Comparison of ENCODE assay signal across 17 cellular contexts in genomic region chr3:61733000-61733399, GRCh38.
DNase-seq lines count a peak whose midpoint lies in the region; ATAC-seq, FAIRE-seq and TF ChIP-seq lines count a peak whose summit lies in the region.
"Had no signal": no experiment of that assay in that cellular context is flagged by ENCODE, and none has a peak within 500 bp of the region (broad histone marks: within the 10 kb centered on the region; RNA-seq: fewer than 3 reads in every experiment).

No MANE protein-coding gene starts in this region.

- peaks cover 11% of the 10 kb centered on the region for H3K36me3 Mint-ChIP-seq in nephron (ENCODE audit: low read depth)
- H3K36me3 Mint-ChIP-seq in T-cell, result no peaks in the 10 kb centered on the region

- WGBS in GM12878 (ENCODE audit: insufficient coverage, insufficient replicate concordance, low lambda C conversion rate, missing lambda C conversion rate), result 0% methylated on average over 1 of the region's 1 CpG
- 46% methylated on average over 1 of the region's 1 CpG for WGBS in suprapubic skin

- TF ChIP-seq EP300 in GM12878 (IDR thresholded peaks at IDR 0.05; ENCODE audit: borderline replicate concordance in 1 of 2, control insufficient read depth in 1 of 2, low read depth in 2 of 2, low read length in 2 of 2), result no peak
- TF ChIP-seq EP300 in suprapubic skin (IDR thresholded peaks at IDR 0.05), result no peak

- H3K27me3 ChIP-seq in HUES48 (ENCODE audit: control insufficient read depth, insufficient read depth, low read length) (no peaks in the 10 kb centered on the region), GM12878 (replicated peaks in 1 of 2; ENCODE audit: control insufficient read depth in 2 of 2, insufficient read depth in 2 of 2, low read length in 1 of 2) (no peaks in the 10 kb centered on the region), suprapubic skin (no peaks in the 10 kb centered on the region)

- in situ Hi-C loops in GM12878 (cut with MboI), result no loop called here

- H3K9ac ChIP-seq in HUES48 (ENCODE audit: low read depth, low read length) (no peak overlapping the region), GM12878 (ENCODE audit: control insufficient read depth, insufficient read depth, low read length) (no peak overlapping the region)

- intact Hi-C loops in GM12878 (cut with micrococcal nuclease; ENCODE audit: unreplicated experiment), result no loop called here

- no peak overlapping the region for H3K4me2 ChIP-seq in GM12878 (ENCODE audit: control insufficient read depth, insufficient read depth)

- SMC1A ChIA-PET in GM12878 (lab: Charles Lee; ENCODE audit: uncharacterized antibody, unreplicated experiment), result interaction anchor here (0.7 to 2.4 kb wide), 11 partner anchors 9 to 172 kb away, joined by 3 to 8 read pairs (median 3); partner anchors contain the start of gene PTPRG

- no peaks in the 10 kb centered on the region for H3K79me2 ChIP-seq in GM12878 (ENCODE audit: control insufficient read depth, insufficient read depth, low read length)

- H3K4me3 ChIP-seq in HUES48 (ENCODE audit: low read depth, low read length), result no peak overlapping the region
- H3K4me3 ChIP-seq in GM12878, result no peak overlapping the region
- H3K4me3 ChIP-seq in suprapubic skin, result no peak overlapping the region

- H3K36me3 ChIP-seq in HUES48 (ENCODE audit: control insufficient read depth, insufficient read depth, low read length) (no peaks in the 10 kb centered on the region), GM12878 (ENCODE audit: control insufficient read depth in 2 of 2, insufficient read depth in 2 of 2, low read length in 1 of 2) (no peaks in the 10 kb centered on the region), suprapubic skin (no peaks in the 10 kb centered on the region)

- TF ChIP-seq RAD21 in GM12878 (IDR thresholded peaks at IDR 0.05; ENCODE audit: insufficient read depth, low read depth, low read length), result no peak

- H3K4me1 ChIP-seq in HUES48 (ENCODE audit: control insufficient read depth, insufficient read depth, low read length) (peaks cover 43% of the 10 kb centered on the region), GM12878 (ENCODE audit: control insufficient read depth, insufficient read depth, low read length) (no peaks in the 10 kb centered on the region), suprapubic skin (peaks cover 11% of the 10 kb centered on the region)

- H3K9me3 Mint-ChIP-seq in nephron (no peaks in the 10 kb centered on the region), T-cell (peaks cover 0 to 5% (median 0%) of the 10 kb centered on the region in 3 donors)
- H3K9me3 Mint-ChIP-seq: CD4-positive, alpha-beta T cell; H9 had no signal

- no peak overlapping the region for H3K4me3 Mint-ChIP-seq in nephron
- H3K4me3 Mint-ChIP-seq in T-cell, result no peak overlapping the region
- H3K4me3 Mint-ChIP-seq: B cell; CD4-positive, alpha-beta T cell; H9 had no signal

- H4K20me1 ChIP-seq in GM12878 (ENCODE audit: control insufficient read depth, insufficient read depth), result no peaks in the 10 kb centered on the region

- H3K27ac Mint-ChIP-seq in nephron (peak overlapping the region; percentile 27 to 62 (median 41)), T-cell (no peak overlapping the region)
- H3K27ac Mint-ChIP-seq: B cell; CD4-positive, alpha-beta T cell had no signal

- POLR2A ChIA-PET in GM12878 (lab: Charles Lee), result no interaction called here
- POLR2A ChIA-PET in T-cell (lab: Charles Lee), result no interaction called here

- H3K27ac ChIP-seq in HUES48 (ENCODE audit: low read depth, low read length), result peak overlapping the region; percentile 27
- H3K27ac ChIP-seq in GM12878 (ENCODE audit: control insufficient read depth, insufficient read depth), result no peak overlapping the region
- H3K27ac ChIP-seq in suprapubic skin, result peak overlapping the region; percentile 35

- TF ChIP-seq CTCF in GM12878 (IDR thresholded peaks at IDR 0.05 in 2 of 3, conservative IDR thresholded peaks at IDR 0.05 in 1 of 3; ENCODE audit: control insufficient read depth in 2 of 3, extremely low read depth in 1 of 3, insufficient read depth in 1 of 3, low read depth in 3 of 3, low read length in 3 of 3) (no peak), nephron (IDR thresholded peaks at IDR 0.05; ENCODE audit: unreplicated experiment in 3 of 3) (no peak), suprapubic skin (IDR thresholded peaks at IDR 0.05) (no peak)

- H3K9me3 ChIP-seq in HUES48 (ENCODE audit: control insufficient read depth, insufficient read depth, low read length), result no peaks in the 10 kb centered on the region
- no peaks in the 10 kb centered on the region for H3K9me3 ChIP-seq in GM12878 (replicated peaks; ENCODE audit: control insufficient read depth, insufficient read depth, low read length)
- H3K9me3 ChIP-seq in suprapubic skin, result no peaks in the 10 kb centered on the region

- RAD21 ChIA-PET in GM12878 (lab: Charles Lee; ENCODE audit: unreplicated experiment), result interaction anchor here (0.9 to 1.5 kb wide), 2 partner anchors 50 to 168 kb away, joined by 3 to 4 read pairs; no protein-coding TSS in a partner anchor

- H2AFZ ChIP-seq in GM12878 (ENCODE audit: control insufficient read depth, low read depth, low read length), result no peak overlapping the region

- DNase-seq in GM12878 (ENCODE audit: low read depth, low spot score) (no peak), suprapubic skin (ENCODE audit: low spot score in 2 of 2) (no peak), T-cell (no peak), hippocampal formation (lab: John Stamatoyannopoulos, UW) (no peak), foreskin melanocyte (no peak)
- DNase-seq: C1 segment of cervical spinal cord; CD4-positive, alpha-beta T cell; DND-41; GDM1; GOT3; H9 had no signal

- ATAC-seq in GM12878 (peak; percentile 29), T-cell (replicated peaks in 1 of 4) (no peak)
- ATAC-seq: HepG2 had no signal

- TF ChIP-seq POLR2A in GM12878 (IDR thresholded peaks at IDR 0.05; ENCODE audit: low read depth, low read length) (no peak), suprapubic skin (IDR thresholded peaks at IDR 0.05) (no peak)

- H3K4me1 Mint-ChIP-seq in nephron (peaks cover 66% of the 10 kb centered on the region), T-cell (no peaks in the 10 kb centered on the region)
- H3K4me1 Mint-ChIP-seq: B cell had no signal

- FAIRE-seq in GM12878 (lab: Jason Lieb, UNC), result no peak
- FAIRE-seq: A204.1, GM19239, HepG2 had no signal

- H3K27me3 Mint-ChIP-seq in nephron (ENCODE audit: low read depth) (no peaks in the 10 kb centered on the region), T-cell (no peaks in the 10 kb centered on the region)
- H3K27me3 Mint-ChIP-seq: B cell; CD4-positive, alpha-beta T cell had no signal

- no TSS peak for BruUV-seq in GM12878 (replicated peaks; lab: Mats Ljungman, UMichigan)

- CTCF ChIA-PET in GM12878 (lab: Yijun Ruan, JAX) (interaction anchor here (1.0 to 1.7 kb wide), 4 partner anchors 8 to 163 kb away, joined by 3 to 4 read pairs (median 3); no protein-coding TSS in a partner anchor), T-cell (lab: Charles Lee) (no interaction called here)

TF ChIP-seq in GM12878, 131 proteins besides CTCF, POLR2A, EP300 and RAD21:
- TF ChIP-seq ZNF24 (IDR thresholded peaks at IDR 0.05) (no peak), NR2C1 (IDR thresholded peaks at IDR 0.05) (peak; percentile 58), NR2F1 (conservative IDR thresholded peaks at IDR 0.05) (peak; percentile 70)

Comparison
In these comparisons a context has a peak if more than half of its experiments do, and no peak if none do; other contexts are left out.
1. H3K27ac Mint-ChIP-seq: peak in nephron (3 of 3); none in T-cell (0 of 2).